8 cellular contexts compared by ENCODE assay signal in genomic region chr21:29025328-29025713, GRCh38. TPM values are rescaled to one million over a fixed set of nuclear protein-coding genes. Genes with fewer than 3 reads are reported as not detected.
A peak's percentile ranks its signal among the peaks of the same experiment; 100 is the strongest.
DNase-seq lines count a peak whose midpoint lies in the region; ATAC-seq and TF ChIP-seq lines count a peak whose summit lies in the region.

No MANE protein-coding gene starts in this region.

- H3K27me3 Mint-ChIP-seq in Caco-2 (ENCODE audit: insufficient read depth, unreplicated experiment) = no peaks in the 10 kb centered on the region

- H3K36me3 ChIP-seq in Caco-2 (ENCODE audit: control insufficient read depth, insufficient read depth, low read length) (no peaks in the 10 kb centered on the region), muscle layer of colon (ENCODE audit: insufficient read depth, low read length) (peaks cover 4% of the 10 kb centered on the region)

- H3K4me1 Mint-ChIP-seq in Caco-2 (ENCODE audit: low read depth, unreplicated experiment) = peaks cover 16% of the 10 kb centered on the region

- H3K9me3 Mint-ChIP-seq in Caco-2 (ENCODE audit: unreplicated experiment) = no peaks in the 10 kb centered on the region

- no peak for ATAC-seq in HG03469 (IDR thresholded peaks at IDR 0.05; ENCODE audit: unreplicated experiment)
- no peak for ATAC-seq in HG02981 (IDR thresholded peaks at IDR 0.05; ENCODE audit: unreplicated experiment)
- no peak for ATAC-seq in GM21619 (IDR thresholded peaks at IDR 0.05; ENCODE audit: unreplicated experiment)

- POLR2A ChIA-PET in Caco-2 (lab: Charles Lee) = interaction anchor here (0.8 to 3.0 kb wide), 7 partner anchors 8 to 52 kb away, joined by 3 to 47 read pairs (median 7); partner anchors contain the start of genes CCT8 and LTN1

- CTCF ChIA-PET in Caco-2 (lab: Charles Lee) = interaction anchor here (1.6 kb wide), 1 partner anchor 23 kb away, joined by 5 read pairs; no protein-coding TSS in a partner anchor

- TF ChIP-seq CTCF in Caco-2 (IDR thresholded peaks at IDR 0.05; ENCODE audit: insufficient read depth in 1 of 2, low read depth in 1 of 2, low read length in 1 of 2, severe bottlenecking in 1 of 2, unreplicated experiment in 1 of 2) (no peak), NB4 (IDR thresholded peaks at IDR 0.05; ENCODE audit: low read depth, low read length) (no peak), coronary artery (IDR thresholded peaks at IDR 0.05) (no peak)

- H3K9me3 ChIP-seq in Caco-2 (no peaks in the 10 kb centered on the region), muscle layer of colon (ENCODE audit: low read length) (no peaks in the 10 kb centered on the region)

- DNase-seq in Caco-2 = no peak
- peak; percentile 31 for DNase-seq in NB4 (ENCODE audit: low read depth)
- no peak for DNase-seq in coronary artery (ENCODE audit: low spot score)
- no peak for DNase-seq in activated CD4-positive, alpha-beta T cell treated with anti-CD3 and anti-CD28 coated beads, Interleukin-2, amount 50 U/mL, for 4 hours

- peaks cover 32% of the 10 kb centered on the region for H3K36me3 Mint-ChIP-seq in Caco-2 (ENCODE audit: insufficient read depth, unreplicated experiment)

- TF ChIP-seq POLR2A in NB4 (IDR thresholded peaks at IDR 0.05; ENCODE audit: extremely low read depth, insufficient read length) = no peak

- peaks cover 6% of the 10 kb centered on the region; the same call in 1 of the 2 replicates for H3K4me1 ChIP-seq in Caco-2
- peaks cover 9% of the 10 kb centered on the region for H3K4me1 ChIP-seq in muscle layer of colon (ENCODE audit: insufficient read depth, low read length)

- TSS peak; percentile 46 for BruUV-seq in Caco-2 (replicated peaks; lab: Mats Ljungman, UMichigan)

- peak overlapping the region; percentile 94 for H3K4me3 Mint-ChIP-seq in Caco-2 (ENCODE audit: unreplicated experiment)

- peak overlapping the region; percentile 100 for H3K27ac Mint-ChIP-seq in Caco-2 (ENCODE audit: unreplicated experiment)

- H3K27ac ChIP-seq in coronary artery (peak overlapping the region; percentile 98 to 99), muscle layer of colon (ENCODE audit: low read depth, low read length) (peak overlapping the region; percentile 91)

- intact Hi-C loops in Caco-2 (cut with micrococcal nuclease; ENCODE audit: unreplicated experiment) = loop anchor here (1.0 kb wide), 1 partner anchor 23 kb away; no protein-coding TSS in a partner anchor

- H3K9ac ChIP-seq in muscle layer of colon (ENCODE audit: low read length) = peak overlapping the region; percentile 96

- H3K27me3 ChIP-seq in Caco-2 (replicated peaks; ENCODE audit: control insufficient read depth, insufficient read depth, low read length) (no peaks in the 10 kb centered on the region), muscle layer of colon (ENCODE audit: control insufficient read depth in 1 of 2, insufficient read depth in 2 of 2, low read length in 2 of 2) (no peaks in the 10 kb centered on the region)

- H3K4me3 ChIP-seq in Caco-2 (ENCODE audit: low read depth, low read length) (peak overlapping the region; percentile 86), NB4 (ENCODE audit: low read depth, low read length) (peak overlapping the region; percentile 100), coronary artery (peak overlapping the region; percentile 86), muscle layer of colon (ENCODE audit: low read depth in 1 of 2, low read length in 2 of 2) (peak overlapping the region; percentile 53 to 90)

RNA-seq across cellular contexts. Expression of gene USP16, which starts 0.9 kb away (rescaled TPM):
- total RNA-seq in Caco-2 (2022) = 24.2 and 27.0 TPM in 2 replicates

RNA-seq across cellular contexts. Expression of gene RWDD2B, which starts 6.2 kb away (rescaled TPM):
- 13.1 and 16.9 TPM in 2 replicates for total RNA-seq in Caco-2 (2022)

RNA-seq across cellular contexts. Expression of gene LTN1, which starts 32.6 kb away (rescaled TPM):
- total RNA-seq in Caco-2 (2022) = 25.4 TPM in 2 replicates

RNA-seq across cellular contexts. Expression of gene CCT8, which starts 48.1 kb away (rescaled TPM):
- 269 and 302 TPM in 2 replicates for total RNA-seq in Caco-2 (2022)
